In genomic region chr9:128124451-128124850, GRCh38 we compare ENCODE assay signal across 18 cellular contexts. TPM values are rescaled to one million over a fixed set of nuclear protein-coding genes. Genes with fewer than 3 reads are reported as not detected.
DNase-seq lines count a peak whose midpoint lies in the region; ATAC-seq, FAIRE-seq and TF ChIP-seq lines count a peak whose summit lies in the region.
"Had no signal": no experiment of that assay in that cellular context is flagged by ENCODE, and none has a peak within 500 bp of the region (broad histone marks: within the 10 kb centered on the region; RNA-seq: fewer than 3 reads in every experiment).

No MANE protein-coding gene starts in this region.

- H3K9me3 ChIP-seq in CD4-positive, CD25-positive, alpha-beta regulatory T cell (ENCODE audit: control insufficient read depth in 2 of 2, low read length in 2 of 2) = no peaks in the 10 kb centered on the region
- H3K9me3 ChIP-seq in GM12878 (replicated peaks; ENCODE audit: control insufficient read depth, insufficient read depth, low read length) (no peaks in the 10 kb centered on the region), neuronal stem cell (replicated peaks in 1 of 2; ENCODE audit: control insufficient read depth in 2 of 2, insufficient read depth in 1 of 2, low read depth in 1 of 2, low read length in 2 of 2) (peaks cover 7% of the 10 kb centered on the region in 2 donors)
- H3K9me3 ChIP-seq: ovary, tibial nerve had no signal

- peak overlapping the region; percentile 64 for H3K18ac ChIP-seq in neuronal stem cell (ENCODE audit: low read length)

- no peak overlapping the region for H3K4ac ChIP-seq in neuronal stem cell (ENCODE audit: low read length)

- no peak overlapping the region for H3K4me2 ChIP-seq in GM12878 (ENCODE audit: control insufficient read depth, insufficient read depth)
- no peak overlapping the region for H3K4me2 ChIP-seq in neuronal stem cell (ENCODE audit: insufficient read depth, low read length, poor library complexity, severe bottlenecking)

- FAIRE-seq in GM12878 (lab: Jason Lieb, UNC) = no peak

- H3K4me1 Mint-ChIP-seq in CD4-positive, CD25-positive, alpha-beta regulatory T cell = peaks cover 0 to 34% (median 22%) of the 10 kb centered on the region in 4 donors
- peaks cover 15% of the 10 kb centered on the region for H3K4me1 Mint-ChIP-seq in type B pancreatic cell (ENCODE audit: unreplicated experiment)

- ATAC-seq in CD4-positive, CD25-positive, alpha-beta regulatory T cell (ENCODE audit: low read depth in 2 of 2) = no peak
- ATAC-seq in GM12878 = no peak
- ATAC-seq: stimulated activated naive CD8-positive, alpha-beta T cell treated with anti-CD3 and anti-CD28 coated beads, Interleukin-15, Interleukin-2, amounts not matched to agents 100 U/mL and 50 U/mL, for 24 hours had no signal

- peaks cover 5% of the 10 kb centered on the region for H3K36me3 Mint-ChIP-seq in CD4-positive, CD25-positive, alpha-beta regulatory T cell
- H3K36me3 Mint-ChIP-seq in type B pancreatic cell = no peaks in the 10 kb centered on the region

- no peak overlapping the region for H3K27ac ChIP-seq in CD4-positive, CD25-positive, alpha-beta regulatory T cell (ENCODE audit: insufficient read depth, low read length, poor library complexity, severe bottlenecking)
- no peak overlapping the region for H3K27ac ChIP-seq in GM12878 (ENCODE audit: control insufficient read depth, insufficient read depth)
- H3K27ac ChIP-seq in neuronal stem cell (replicated peaks; ENCODE audit: low read length) = no peak overlapping the region
- H3K27ac ChIP-seq: cardiac muscle cell, ovary had no signal

- H3K23ac ChIP-seq in neuronal stem cell (ENCODE audit: low read depth, low read length, poor library complexity) = peak overlapping the region; percentile 2

- peaks cover 22% of the 10 kb centered on the region for H3K36me3 ChIP-seq in CD4-positive, CD25-positive, alpha-beta regulatory T cell (ENCODE audit: control insufficient read depth, insufficient read depth, low read length)
- H3K36me3 ChIP-seq in H7 (replicated peaks; ENCODE audit: control insufficient read depth, insufficient read depth, low read length) = peaks cover 20% of the 10 kb centered on the region
- peaks cover 8 to 22% of the 10 kb centered on the region in 2 experiments; a peak in 3 of 4 replicates for H3K36me3 ChIP-seq in GM12878 (ENCODE audit: control insufficient read depth in 2 of 2, insufficient read depth in 2 of 2, low read length in 1 of 2)
- H3K36me3 ChIP-seq in neuronal stem cell (replicated peaks in 1 of 2; ENCODE audit: control insufficient read depth in 2 of 2, insufficient read depth in 2 of 2, low read length in 2 of 2) = peaks cover 22 to 47% of the 10 kb centered on the region in 2 donors
- H3K36me3 ChIP-seq: ovary had no signal

- no peak for TF ChIP-seq EP300 in GM12878 (IDR thresholded peaks at IDR 0.05; ENCODE audit: borderline replicate concordance in 1 of 2, control insufficient read depth in 1 of 2, low read depth in 2 of 2, low read length in 2 of 2)

- peak overlapping the region; percentile 3; the same call in 1 of the 2 replicates for H3K9ac ChIP-seq in GM12878 (ENCODE audit: control insufficient read depth, insufficient read depth, low read length)
- no peak overlapping the region for H3K9ac ChIP-seq in neuronal stem cell (ENCODE audit: low read depth, low read length, poor library complexity)

- no peak for TF ChIP-seq POLR2A in GM12878 (IDR thresholded peaks at IDR 0.05; ENCODE audit: low read depth, low read length)

- CTCF ChIA-PET in GM12878 (lab: Yijun Ruan, JAX) = interaction anchor here (0.7 to 7.4 kb wide), 28 partner anchors 9 to 563 kb away, joined by 3 to 84 read pairs (median 4); partner anchors contain the start of genes CIZ1, NAIF1 and SLC25A25

- H3K4me3 ChIP-seq in CD4-positive, CD25-positive, alpha-beta regulatory T cell (ENCODE audit: low read depth, low read length) = no peak overlapping the region
- H3K4me3 ChIP-seq in H7 (ENCODE audit: insufficient read depth, low read depth, low read length) (no peak overlapping the region), GM12878 (no peak overlapping the region), neuronal stem cell (ENCODE audit: low read length in 2 of 2) (no peak overlapping the region)
- H3K4me3 ChIP-seq: cardiac muscle cell, lung, ovary had no signal

- no peak overlapping the region for H4K91ac ChIP-seq in neuronal stem cell (ENCODE audit: low read depth, low read length, poor library complexity)

- H2BK5ac ChIP-seq in neuronal stem cell (ENCODE audit: low read length) = no peak overlapping the region

- no peak overlapping the region for H3K14ac ChIP-seq in neuronal stem cell (ENCODE audit: low read length)

- WGBS in GM12878 (ENCODE audit: insufficient coverage, insufficient replicate concordance, low lambda C conversion rate, missing lambda C conversion rate) = 82% methylated on average over 8 of the region's 8 CpGs
- WGBS in neuronal stem cell (ENCODE audit: extremely low coverage in 2 of 2, insufficient read length in 2 of 2, insufficient replicate concordance in 1 of 2), 2 donors = no CpG with 5 or more reads among the region's 8 CpGs

- H2AFZ ChIP-seq in GM12878 (ENCODE audit: control insufficient read depth, low read depth, low read length) (no peak overlapping the region), neuronal stem cell (ENCODE audit: low read length) (no peak overlapping the region)

- no peak overlapping the region for H2BK120ac ChIP-seq in neuronal stem cell (ENCODE audit: low read depth, low read length)

- POLR2A ChIA-PET in GM12878 (lab: Charles Lee) = interaction anchor here (0.6 to 1.7 kb wide), 9 partner anchors 8 to 246 kb away, joined by 3 to 9 read pairs (median 4); partner anchors contain the start of gene URM1

- intact Hi-C loops in GM12878 (cut with micrococcal nuclease; ENCODE audit: unreplicated experiment) = no loop called here

- TF ChIP-seq RAD21 in GM12878 (IDR thresholded peaks at IDR 0.05; ENCODE audit: insufficient read depth, low read depth, low read length) = no peak

- peaks cover 7% of the 10 kb centered on the region for H3K27me3 Mint-ChIP-seq in CD4-positive, CD25-positive, alpha-beta regulatory T cell
- no peaks in the 10 kb centered on the region for H3K27me3 Mint-ChIP-seq in type B pancreatic cell
- H3K27me3 Mint-ChIP-seq: activated CD4-positive, alpha-beta T cell treated with anti-CD3 and anti-CD28 coated beads, Interleukin-2, amount 10 ng/mL, durations not matched to agents 24 days and 14 days had no signal

- in situ Hi-C loops in GM12878 (cut with MboI) = no loop called here

- no peaks in the 10 kb centered on the region for H4K20me1 ChIP-seq in GM12878 (ENCODE audit: control insufficient read depth, insufficient read depth)

- peaks cover 0 to 1% (median 0%) of the 10 kb centered on the region in 7 donors for H3K9me3 Mint-ChIP-seq in CD4-positive, CD25-positive, alpha-beta regulatory T cell
- no peaks in the 10 kb centered on the region for H3K9me3 Mint-ChIP-seq in type B pancreatic cell
- H3K9me3 Mint-ChIP-seq: activated CD4-positive, alpha-beta T cell treated with anti-CD3 and anti-CD28 coated beads, Interleukin-2, amount 10 ng/mL, durations not matched to agents 24 days and 14 days had no signal

- H3K79me2 ChIP-seq in GM12878 (ENCODE audit: control insufficient read depth, insufficient read depth, low read length) = peaks cover 32% of the 10 kb centered on the region

- peak overlapping the region in 3 of 4 donors; percentile 82 to 88 (median 85) for H3K4me3 Mint-ChIP-seq in CD4-positive, CD25-positive, alpha-beta regulatory T cell
- no peak overlapping the region for H3K4me3 Mint-ChIP-seq in type B pancreatic cell

- H4K8ac ChIP-seq in neuronal stem cell (ENCODE audit: low read depth, low read length) = no peak overlapping the region

- H2BK15ac ChIP-seq in neuronal stem cell (ENCODE audit: low read length) = no peak overlapping the region

- BruUV-seq in GM12878 (replicated peaks; lab: Mats Ljungman, UMichigan) = no TSS peak

- no peak overlapping the region for H2BK12ac ChIP-seq in neuronal stem cell (ENCODE audit: low read length)

- peaks cover 11% of the 10 kb centered on the region for H3K79me1 ChIP-seq in neuronal stem cell (ENCODE audit: low read depth, low read length)

- RAD21 ChIA-PET in GM12878 (lab: Charles Lee; ENCODE audit: unreplicated experiment) = interaction anchor here (0.8 to 2.7 kb wide), 8 partner anchors 9 to 295 kb away, joined by 3 to 11 read pairs (median 4); partner anchors contain the start of gene DNM1

- H3K27me3 ChIP-seq in CD4-positive, CD25-positive, alpha-beta regulatory T cell (ENCODE audit: control insufficient read depth, insufficient read depth, low read length) = no peaks in the 10 kb centered on the region
- peaks cover 6% of the 10 kb centered on the region for H3K27me3 ChIP-seq in H7 (ENCODE audit: control insufficient read depth, insufficient read depth, low read length)
- no peaks in the 10 kb centered on the region for H3K27me3 ChIP-seq in GM12878 (replicated peaks in 1 of 2; ENCODE audit: control insufficient read depth in 2 of 2, insufficient read depth in 2 of 2, low read length in 1 of 2)
- peaks cover 0 to 6% (median 0%) of the 10 kb centered on the region in 3 experiments for H3K27me3 ChIP-seq in neuronal stem cell (ENCODE audit: control insufficient read depth in 3 of 3, insufficient read depth in 3 of 3, low read depth in 1 of 3, low read length in 3 of 3)
- H3K27me3 ChIP-seq: cardiac muscle cell, dorsolateral prefrontal cortex, ovary, tibial nerve had no signal

- H2AK5ac ChIP-seq in neuronal stem cell (ENCODE audit: low read depth, low read length) = no peak overlapping the region

- SMC1A ChIA-PET in GM12878 (lab: Charles Lee; ENCODE audit: uncharacterized antibody, unreplicated experiment) = interaction anchor here (0.9 to 2.6 kb wide), 6 partner anchors 9 to 182 kb away, joined by 3 to 9 read pairs (median 4); no protein-coding TSS in a partner anchor

- TF ChIP-seq CTCF in GM12878 (IDR thresholded peaks at IDR 0.05 in 2 of 3, conservative IDR thresholded peaks at IDR 0.05 in 1 of 3; ENCODE audit: control insufficient read depth in 2 of 3, extremely low read depth in 1 of 3, insufficient read depth in 1 of 3, low read depth in 3 of 3, low read length in 3 of 3) = no peak
- no peak for TF ChIP-seq CTCF in type B pancreatic cell (conservative IDR thresholded peaks at IDR 0.05)

- DNase-seq in CD4-positive, CD25-positive, alpha-beta regulatory T cell = no peak
- peak; percentile 9 for DNase-seq in H7
- no peak for DNase-seq in GM12878 (ENCODE audit: low read depth, low spot score)
- no peak for DNase-seq in neuronal stem cell (ENCODE audit: low spot score)
- DNase-seq in NCI-H1105 (lab: John Stamatoyannopoulos, UW) = no peak
- DNase-seq in type B pancreatic cell (ENCODE audit: extremely low spot score, unreplicated experiment) = no peak
- DNase-seq in ureter (ENCODE audit: low spot score) = no peak
- DNase-seq in dedifferentiated amniotic fluid mesenchymal stem cell (ENCODE audit: extremely low spot score) = no peak
- DNase-seq: amniotic stem cell, NCI-H1105 treated with DMSO at 0.1 percent for 48 hours had no signal

- peaks cover 38% of the 10 kb centered on the region for H3K4me1 ChIP-seq in CD4-positive, CD25-positive, alpha-beta regulatory T cell (ENCODE audit: control insufficient read depth, insufficient read depth, low read length, poor library complexity, severe bottlenecking)
- H3K4me1 ChIP-seq in GM12878 (ENCODE audit: control insufficient read depth, insufficient read depth, low read length) (peaks cover 14% of the 10 kb centered on the region; the same call in 1 of the 2 replicates), neuronal stem cell (ENCODE audit: control insufficient read depth in 2 of 2, insufficient read depth in 1 of 2, low read depth in 1 of 2, low read length in 2 of 2) (peaks cover 5 to 13% of the 10 kb centered on the region in 2 donors)

- H3K27ac Mint-ChIP-seq in CD4-positive, CD25-positive, alpha-beta regulatory T cell = no peak overlapping the region
- no peak overlapping the region for H3K27ac Mint-ChIP-seq in type B pancreatic cell

RNA-seq across cellular contexts. Expression of gene PTGES2, which starts 3.1 kb away (rescaled TPM):
- total RNA-seq in CD4-positive, CD25-positive, alpha-beta regulatory T cell = 48.6 TPM
- polyA plus RNA-seq in CD4-positive, CD25-positive, alpha-beta regulatory T cell = 10 to 100 TPM; 33.8 to 39.1 (median 37.6) TPM
- 143 and 197 TPM in 2 replicates for total RNA-seq in H7 (2014; rRNA removed; shearing (Covaris generic))
- 116 TPM in 2 replicates for total RNA-seq in GM12878 (2013; cell fraction: nucleolus; rRNA removed)
- total RNA-seq in GM12878 (2014; rRNA removed) = 127 and 141 TPM in 2 replicates
- total RNA-seq in GM12878 (2014; rRNA removed; fragmentation: Illumina TruSeq; extraction: Trizol) = 45.8 and 57.9 TPM in 2 replicates
- 99.5 and 106 TPM in 2 replicates for total RNA-seq in GM12878 (2021)
- 19.0 TPM for polyA plus RNA-seq in GM12878 (2011; ENCODE audit: low read depth)
- polyA plus RNA-seq in GM12878 (2011; rRNA removed) = 54.8 and 98.8 TPM in 2 replicates
- 104 and 167 TPM in 2 replicates for polyA plus RNA-seq in GM12878 (2011; cell fraction: cytosol; rRNA removed)
- 214 and 242 TPM in 2 replicates for polyA plus RNA-seq in GM12878 (2011; cell fraction: nucleus; rRNA removed)
- polyA plus RNA-seq in GM12878 (2012) = 37.4 and 47.3 TPM in 2 replicates
- polyA plus RNA-seq in GM12878 (2014; fragmentation: Illumina TruSeq; extraction: Trizol) = 34.3 and 59.9 TPM in 2 replicates
- polyA plus RNA-seq in GM12878 (2014; fragmentation: Nextera tagmentation; extraction: Ambion mirVana) = 1 to 10 TPM; 2.1 to 7.0 TPM
- 107 and 125 TPM in 2 replicates for polyA plus RNA-seq in GM12878 (2014; rRNA removed)
- 100 to 1,000 TPM; 114 to 131 TPM for polyA plus RNA-seq in GM12878 (2016; fragmentation: Nextera tagmentation; extraction: Ambion mirVana)
- polyA minus RNA-seq in GM12878 (2011; rRNA and poly(A)+ RNA removed) = 67.9 and 113 TPM in 2 replicates
- 32.5 and 41.4 TPM in 2 replicates for polyA minus RNA-seq in GM12878 (2011; cell fraction: cytosol; rRNA and poly(A)+ RNA removed)
- 42.6 and 74.1 TPM in 2 replicates for polyA minus RNA-seq in GM12878 (2011; cell fraction: nucleus; rRNA and poly(A)+ RNA removed)
- 19.0 TPM for polyA plus RNA-seq in neuronal stem cell (2013, experiment 1 of 2)
- polyA plus RNA-seq in neuronal stem cell (2013, experiment 2 of 2) = 21.6 TPM
- total RNA-seq in type B pancreatic cell (ENCODE audit: low replicate concordance) = 67.2 and 85.0 TPM in 2 replicates
- total RNA-seq in ureter = 87.8 TPM

RNA-seq across cellular contexts. Expression of gene LCN2, which starts 24.8 kb away (rescaled TPM):
- total RNA-seq in CD4-positive, CD25-positive, alpha-beta regulatory T cell = 0.94 TPM
- polyA plus RNA-seq in CD4-positive, CD25-positive, alpha-beta regulatory T cell = not detected
- 1.4 TPM in 1 of 2 replicates, not detected in the other for total RNA-seq in H7 (2014; rRNA removed; shearing (Covaris generic))
- total RNA-seq in GM12878 (2013; cell fraction: nucleolus; rRNA removed) = not detected in 2 replicates
- not detected in 2 replicates for total RNA-seq in GM12878 (2014; rRNA removed)
- total RNA-seq in GM12878 (2014; rRNA removed; fragmentation: Illumina TruSeq; extraction: Trizol) = not detected in 2 replicates
- total RNA-seq in GM12878 (2021) = not detected in 2 replicates
- not detected for polyA plus RNA-seq in GM12878 (2011; ENCODE audit: low read depth)
- polyA plus RNA-seq in GM12878 (2011; rRNA removed) = not detected in 2 replicates
- not detected in 2 replicates for polyA plus RNA-seq in GM12878 (2011; cell fraction: cytosol; rRNA removed)
- polyA plus RNA-seq in GM12878 (2011; cell fraction: nucleus; rRNA removed) = not detected in 2 replicates
- polyA plus RNA-seq in GM12878 (2012) = not detected in 2 replicates
- not detected in 2 replicates for polyA plus RNA-seq in GM12878 (2014; fragmentation: Illumina TruSeq; extraction: Trizol)
- polyA plus RNA-seq in GM12878 (2014; fragmentation: Nextera tagmentation; extraction: Ambion mirVana) = not detected
- not detected in 2 replicates for polyA plus RNA-seq in GM12878 (2014; rRNA removed)
- polyA plus RNA-seq in GM12878 (2016; fragmentation: Nextera tagmentation; extraction: Ambion mirVana) = not detected
- polyA minus RNA-seq in GM12878 (2011; rRNA and poly(A)+ RNA removed) = not detected in 2 replicates
- not detected in 2 replicates for polyA minus RNA-seq in GM12878 (2011; cell fraction: cytosol; rRNA and poly(A)+ RNA removed)
- not detected in 2 replicates for polyA minus RNA-seq in GM12878 (2011; cell fraction: nucleus; rRNA and poly(A)+ RNA removed)
- 0.08 TPM for polyA plus RNA-seq in neuronal stem cell (2013, experiment 1 of 2)
- 0.10 TPM for polyA plus RNA-seq in neuronal stem cell (2013, experiment 2 of 2)
- 10.7 and 12.4 TPM in 2 replicates for total RNA-seq in type B pancreatic cell (ENCODE audit: low replicate concordance)
- total RNA-seq in ureter = 143 TPM
- total RNA-seq: activated CD4-positive, alpha-beta T cell treated with anti-CD3 and anti-CD28 coated beads, Interleukin-2, amount 10 ng/mL, durations not matched to agents 24 days and 14 days; cardiac muscle cell; LHCN-M2; tibial nerve had no signal
- polyA plus RNA-seq: cardiac muscle cell had no signal

RNA-seq across cellular contexts. Expression of gene BBLN, which starts 35.6 kb away (rescaled TPM):
- 70.9 TPM for total RNA-seq in CD4-positive, CD25-positive, alpha-beta regulatory T cell
- polyA plus RNA-seq in CD4-positive, CD25-positive, alpha-beta regulatory T cell = 100 to 1,000 TPM; 111 to 176 (median 128) TPM
- total RNA-seq in H7 (2014; rRNA removed; shearing (Covaris generic)) = 121 and 130 TPM in 2 replicates
- total RNA-seq in GM12878 (2013; cell fraction: nucleolus; rRNA removed) = 10.9 and 11.9 TPM in 2 replicates
- total RNA-seq in GM12878 (2014; rRNA removed) = 184 and 194 TPM in 2 replicates
- total RNA-seq in GM12878 (2014; rRNA removed; fragmentation: Illumina TruSeq; extraction: Trizol) = 24.1 and 32.2 TPM in 2 replicates
- total RNA-seq in GM12878 (2021) = 96.5 and 102 TPM in 2 replicates
- 23.4 TPM for polyA plus RNA-seq in GM12878 (2011; ENCODE audit: low read depth)
- 13.2 and 36.5 TPM in 2 replicates for polyA plus RNA-seq in GM12878 (2011; rRNA removed)
- 104 and 158 TPM in 2 replicates for polyA plus RNA-seq in GM12878 (2011; cell fraction: cytosol; rRNA removed)
- polyA plus RNA-seq in GM12878 (2011; cell fraction: nucleus; rRNA removed) = 60.6 and 65.1 TPM in 2 replicates
- 89.0 and 104 TPM in 2 replicates for polyA plus RNA-seq in GM12878 (2012)
- 2.9 and 11.3 TPM in 2 replicates for polyA plus RNA-seq in GM12878 (2014; fragmentation: Illumina TruSeq; extraction: Trizol)
- 10 to 100 TPM in 1 of 2 experiments, 1 to 10 TPM in 1; 3.8 to 13.5 TPM for polyA plus RNA-seq in GM12878 (2014; fragmentation: Nextera tagmentation; extraction: Ambion mirVana)
- polyA plus RNA-seq in GM12878 (2014; rRNA removed) = 155 and 163 TPM in 2 replicates
- polyA plus RNA-seq in GM12878 (2016; fragmentation: Nextera tagmentation; extraction: Ambion mirVana) = 100 to 1,000 TPM in 1 of 2 experiments, 10 to 100 TPM in 1; 95.9 to 115 TPM
- 5.5 and 32.3 TPM in 2 replicates for polyA minus RNA-seq in GM12878 (2011; rRNA and poly(A)+ RNA removed)
- polyA minus RNA-seq in GM12878 (2011; cell fraction: cytosol; rRNA and poly(A)+ RNA removed) = 34.6 and 49.3 TPM in 2 replicates
- polyA minus RNA-seq in GM12878 (2011; cell fraction: nucleus; rRNA and poly(A)+ RNA removed) = 11.5 and 15.9 TPM in 2 replicates
- polyA plus RNA-seq in neuronal stem cell (2013, experiment 1 of 2) = 95.6 TPM
- 101 TPM for polyA plus RNA-seq in neuronal stem cell (2013, experiment 2 of 2)
- total RNA-seq in type B pancreatic cell (ENCODE audit: low replicate concordance) = 108 and 150 TPM in 2 replicates
- total RNA-seq in ureter = 179 TPM

RNA-seq across cellular contexts. Expression of gene SLC25A25, which starts 56.4 kb away (rescaled TPM):
- 13.8 TPM for total RNA-seq in CD4-positive, CD25-positive, alpha-beta regulatory T cell
- 10 to 100 TPM; 11.3 to 12.0 (median 11.7) TPM for polyA plus RNA-seq in CD4-positive, CD25-positive, alpha-beta regulatory T cell
- total RNA-seq in H7 (2014; rRNA removed; shearing (Covaris generic)) = 23.1 and 23.7 TPM in 2 replicates
- total RNA-seq in GM12878 (2013; cell fraction: nucleolus; rRNA removed) = 21.3 and 21.7 TPM in 2 replicates
- total RNA-seq in GM12878 (2014; rRNA removed) (17.1 and 17.5 TPM in 2 replicates), GM12878 (2014; rRNA removed; fragmentation: Illumina TruSeq; extraction: Trizol) (10.1 and 10.2 TPM in 2 replicates), GM12878 (2021) (14.3 and 15.7 TPM in 2 replicates), type B pancreatic cell (ENCODE audit: low replicate concordance) (19.1 and 39.0 TPM in 2 replicates), ureter (21.7 TPM)
- polyA plus RNA-seq in GM12878 (2011; ENCODE audit: low read depth) = 3.3 TPM
- polyA plus RNA-seq in GM12878 (2011; rRNA removed) (5.9 and 8.2 TPM in 2 replicates), GM12878 (2014; fragmentation: Illumina TruSeq; extraction: Trizol) (3.2 and 6.6 TPM in 2 replicates), GM12878 (2014; fragmentation: Nextera tagmentation; extraction: Ambion mirVana) (under 1 TPM in 1 of 2 experiments, not detected in 1; 0.04 TPM), GM12878 (2014; rRNA removed) (12.4 and 13.4 TPM in 2 replicates), GM12878 (2016; fragmentation: Nextera tagmentation; extraction: Ambion mirVana) (10 to 100 TPM; 12.4 to 13.6 TPM)
- polyA plus RNA-seq in GM12878 (2011; cell fraction: cytosol; rRNA removed) = 6.2 and 8.2 TPM in 2 replicates
- 10.2 and 14.8 TPM in 2 replicates for polyA plus RNA-seq in GM12878 (2011; cell fraction: nucleus; rRNA removed)
- polyA plus RNA-seq in GM12878 (2012) = 7.6 and 8.5 TPM in 2 replicates
- polyA minus RNA-seq in GM12878 (2011; rRNA and poly(A)+ RNA removed) = 5.6 and 9.7 TPM in 2 replicates
- polyA minus RNA-seq in GM12878 (2011; cell fraction: cytosol; rRNA and poly(A)+ RNA removed) = 3.7 and 5.5 TPM in 2 replicates
- 3.9 and 5.6 TPM in 2 replicates for polyA minus RNA-seq in GM12878 (2011; cell fraction: nucleus; rRNA and poly(A)+ RNA removed)
- polyA plus RNA-seq in neuronal stem cell (2013, experiment 1 of 2) = 7.8 TPM
- 7.4 TPM for polyA plus RNA-seq in neuronal stem cell (2013, experiment 2 of 2)

RNA-seq across cellular contexts. Expression of gene NAIF1, which starts 57.3 kb away (rescaled TPM):
- total RNA-seq in CD4-positive, CD25-positive, alpha-beta regulatory T cell = 16.8 TPM
- 10 to 100 TPM in 3 of 4 donors, 1 to 10 TPM in 1; 7.8 to 14.7 (median 12.3) TPM for polyA plus RNA-seq in CD4-positive, CD25-positive, alpha-beta regulatory T cell
- 10.3 and 12.3 TPM in 2 replicates for total RNA-seq in H7 (2014; rRNA removed; shearing (Covaris generic))
- 8.3 and 10.0 TPM in 2 replicates for total RNA-seq in GM12878 (2013; cell fraction: nucleolus; rRNA removed)
- total RNA-seq in GM12878 (2014; rRNA removed) (10.7 and 14.2 TPM in 2 replicates), GM12878 (2014; rRNA removed; fragmentation: Illumina TruSeq; extraction: Trizol) (6.3 and 6.4 TPM in 2 replicates), GM12878 (2021) (8.6 and 10.3 TPM in 2 replicates), type B pancreatic cell (ENCODE audit: low replicate concordance) (6.7 and 10.3 TPM in 2 replicates), ureter (6.9 TPM)
- 4.5 TPM for polyA plus RNA-seq in GM12878 (2011; ENCODE audit: low read depth)
- polyA plus RNA-seq in GM12878 (2011; rRNA removed) (6.1 and 9.4 TPM in 2 replicates), GM12878 (2014; fragmentation: Illumina TruSeq; extraction: Trizol) (5.2 and 6.2 TPM in 2 replicates), GM12878 (2014; fragmentation: Nextera tagmentation; extraction: Ambion mirVana) (1 to 10 TPM; 2.4 to 5.2 TPM), GM12878 (2014; rRNA removed) (8.5 and 9.3 TPM in 2 replicates), GM12878 (2016; fragmentation: Nextera tagmentation; extraction: Ambion mirVana) (1 to 10 TPM; 5.0 to 7.9 TPM)
- 12.1 and 15.0 TPM in 2 replicates for polyA plus RNA-seq in GM12878 (2011; cell fraction: cytosol; rRNA removed)
- 5.9 and 7.8 TPM in 2 replicates for polyA plus RNA-seq in GM12878 (2011; cell fraction: nucleus; rRNA removed)
- 8.4 and 9.3 TPM in 2 replicates for polyA plus RNA-seq in GM12878 (2012)
- polyA minus RNA-seq in GM12878 (2011; rRNA and poly(A)+ RNA removed) = 11.7 and 16.2 TPM in 2 replicates
- polyA minus RNA-seq in GM12878 (2011; cell fraction: cytosol; rRNA and poly(A)+ RNA removed) = 6.7 and 10.7 TPM in 2 replicates
- 1.8 and 5.3 TPM in 2 replicates for polyA minus RNA-seq in GM12878 (2011; cell fraction: nucleus; rRNA and poly(A)+ RNA removed)
- 6.9 TPM for polyA plus RNA-seq in neuronal stem cell (2013, experiment 1 of 2)
- 7.8 TPM for polyA plus RNA-seq in neuronal stem cell (2013, experiment 2 of 2)

Comparison
In these comparisons a context has a peak if more than half of its experiments do, and no peak if none do; other contexts are left out.
1. RNA of gene LCN2, which starts 24.8 kb away (total RNA-seq): 143 TPM in ureter (single experiment); 10.7 to 12.4 TPM in type B pancreatic cell, 0.94 TPM in CD4-positive, CD25-positive, alpha-beta regulatory T cell (single experiment), 1.4 TPM in H7 and not detected in GM12878; every median in the first group is over 10 times any median in the second.